In genomic region chr9:36036780-36037579, GRCh38 we compare ENCODE assay signal across 1 cellular context.
TF ChIP-seq lines count a peak whose summit lies in the region.

Gene RECK (plus strand): TSS chr9:36036913. CDS start chr9:36036999, 86 bp downstream.

TF ChIP-seq in IMR-90, 13 proteins besides CTCF, POLR2A, EP300 and RAD21 (continued from another document):
- TF ChIP-seq USF2 (IDR thresholded peaks at IDR 0.05; ENCODE audit: low read depth, low read length), result 0 out of 2 replicates have a peak, but pooled peaks have one; percentile 7
